ENCODE assay signal across 13 cellular contexts in the genomic region with DNA sequence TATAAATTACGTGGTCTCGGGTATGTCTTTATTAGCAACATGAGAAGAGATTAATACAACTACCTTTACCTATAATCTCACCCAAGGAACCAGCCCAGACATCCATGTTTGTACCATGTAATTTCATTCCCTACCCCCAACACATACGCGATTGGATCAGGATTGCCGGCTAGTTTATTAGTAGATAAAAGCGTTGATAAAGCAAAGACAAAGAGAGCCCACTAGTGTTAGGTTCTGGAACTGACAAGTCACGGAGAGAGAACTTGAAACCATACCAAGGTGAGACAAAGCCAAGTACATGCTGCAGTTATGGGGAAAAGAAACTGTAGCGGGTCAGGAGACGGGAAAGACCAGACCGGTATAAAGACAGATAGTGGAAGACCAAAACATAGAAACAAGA. TPM values are rescaled to one million over a fixed set of nuclear protein-coding genes. Genes with fewer than 3 reads are reported as not detected.
A peak's percentile ranks its signal among the peaks of the same experiment; 100 is the strongest.
DNase-seq lines count a peak whose midpoint lies in the region; ATAC-seq and TF ChIP-seq lines count a peak whose summit lies in the region.
"Had no signal": no experiment of that assay in that cellular context is flagged by ENCODE, and none has a peak within 500 bp of the region (broad histone marks: within the 10 kb centered on the region; RNA-seq: fewer than 3 reads in every experiment).

No MANE protein-coding gene starts in this region.

- intact Hi-C loops in body of pancreas (cut with DNase I), result no loop called here

- H3K4me2 ChIP-seq in mesendoderm (ENCODE audit: low read length), result no peak overlapping the region

- H2AK5ac ChIP-seq in mesendoderm (ENCODE audit: low read length), result no peak overlapping the region

- ATAC-seq in body of pancreas, result peak; percentile 47
- ATAC-seq: activated CD8-positive, alpha-beta T cell treated with anti-CD3 and anti-CD28 coated beads, Interleukin-2, amount 10 ng/mL, durations not matched to agents 7 days and 5 days; activated naive CD8-positive, alpha-beta T cell treated with anti-CD3 and anti-CD28 coated beads, Interleukin-2, amount 50 U/mL, for 24 hours; left cardiac atrium had no signal

- H3K79me1 ChIP-seq in mesendoderm (ENCODE audit: low read length), result no peaks in the 10 kb centered on the region

- H3K9ac ChIP-seq in mesendoderm (ENCODE audit: low read length), result no peak overlapping the region

- no peak overlapping the region for H2BK120ac ChIP-seq in mesendoderm (ENCODE audit: low read depth, low read length)

- no peaks in the 10 kb centered on the region for H3K79me2 ChIP-seq in mesendoderm (ENCODE audit: control insufficient read depth, insufficient read depth, low read length)

- no peak overlapping the region for H3K18ac ChIP-seq in mesendoderm (ENCODE audit: low read length)

- H3K27ac ChIP-seq in body of pancreas (no peak overlapping the region), mesendoderm (ENCODE audit: low read depth, low read length) (no peak overlapping the region)
- H3K27ac ChIP-seq: stomach had no signal

- no peaks in the 10 kb centered on the region for H3K9me3 ChIP-seq in body of pancreas
- H3K9me3 ChIP-seq: stomach had no signal

- TF ChIP-seq CTCF in GM06990 (IDR thresholded peaks at IDR 0.05; ENCODE audit: insufficient read depth, low read length, poor library complexity, severe bottlenecking) (peak; percentile 52), body of pancreas (IDR thresholded peaks at IDR 0.05) (peak in 2 of 7 experiments; percentile 11 to 25)

- no peak for DNase-seq in GM06990 (ENCODE audit: extremely low read depth, insufficient read length)
- peak; percentile 29 for DNase-seq in KBM-7
- no peak for DNase-seq in body of pancreas
- peak; percentile 53 for DNase-seq in mesendoderm
- DNase-seq in COLO829 (ENCODE audit: low spot score), result no peak
- DNase-seq in NCI-H2196 (lab: John Stamatoyannopoulos, UW; ENCODE audit: unreplicated experiment), result no peak
- no peak for DNase-seq in effector CD4-positive, alpha-beta T cell
- no peak for DNase-seq in NCI-H510A (lab: John Stamatoyannopoulos, UW)
- DNase-seq: activated CD8-positive, alpha-beta T cell treated with anti-CD3 and anti-CD28 coated beads, Interleukin-2, amount 10 ng/mL, durations not matched to agents 7 days and 5 days; activated naive CD8-positive, alpha-beta T cell treated with anti-CD3 and anti-CD28 coated beads, Interleukin-2, amount 50 U/mL, for 24 hours; left cardiac atrium; NCI-H2081; stomach had no signal

- H3K4me1 ChIP-seq in body of pancreas (no peaks in the 10 kb centered on the region), mesendoderm (ENCODE audit: control insufficient read depth, low read depth, low read length) (no peaks in the 10 kb centered on the region)

- H3K27me3 ChIP-seq in GM06990 (replicated peaks; ENCODE audit: control insufficient read depth, insufficient read depth, low read length), result no peaks in the 10 kb centered on the region
- no peaks in the 10 kb centered on the region for H3K27me3 ChIP-seq in body of pancreas
- H3K27me3 ChIP-seq in mesendoderm (ENCODE audit: insufficient read depth, low read length, poor library complexity), result no peaks in the 10 kb centered on the region
- H3K27me3 ChIP-seq: stomach had no signal

- no peak overlapping the region for H4K5ac ChIP-seq in mesendoderm (ENCODE audit: low read length)

- H3K4ac ChIP-seq in mesendoderm (ENCODE audit: low read depth, low read length), result no peak overlapping the region

- H3K36me3 ChIP-seq in GM06990 (ENCODE audit: control insufficient read depth, insufficient read depth, low read length), result no peaks in the 10 kb centered on the region
- H3K36me3 ChIP-seq in body of pancreas (replicated peaks in 1 of 2; ENCODE audit: insufficient read depth in 1 of 2, low read depth in 2 of 2), result no peaks in the 10 kb centered on the region
- no peaks in the 10 kb centered on the region for H3K36me3 ChIP-seq in mesendoderm (ENCODE audit: control insufficient read depth, insufficient read depth, low read length)
- H3K36me3 ChIP-seq: stomach had no signal

- H3K4me3 ChIP-seq in GM06990 (replicated peaks; ENCODE audit: low read depth, low read length) (no peak overlapping the region), body of pancreas (no peak overlapping the region), mesendoderm (ENCODE audit: low read length) (no peak overlapping the region)
- H3K4me3 ChIP-seq: stomach had no signal

- in situ Hi-C loops in KBM-7 (cut with MboI; ENCODE audit: low pct_unique_long_range_greater_than_20kb, low sequenced_read_pairs), result no loop called here

- H3K23ac ChIP-seq in mesendoderm (ENCODE audit: low read length), result no peak overlapping the region

- no peak overlapping the region for H3K56ac ChIP-seq in mesendoderm (ENCODE audit: low read length)

- H2BK5ac ChIP-seq in mesendoderm (ENCODE audit: low read length), result no peak overlapping the region

- no peak for TF ChIP-seq POLR2A in body of pancreas (IDR thresholded peaks at IDR 0.05)

- no peak overlapping the region for H4K8ac ChIP-seq in mesendoderm (ENCODE audit: low read depth, low read length)

- H2BK15ac ChIP-seq in mesendoderm (replicated peaks; ENCODE audit: low read depth), result no peak overlapping the region

- 67 to 71% methylated on average over 10 of the region's 10 CpGs for WGBS in body of pancreas, 2 donors
- no CpG with 5 or more reads among the region's 10 CpGs for WGBS in mesendoderm (ENCODE audit: extremely low coverage, insufficient coverage, low lambda C conversion rate)

RNA-seq across cellular contexts. Expression of a gene that starts 37.4 kb away (rescaled TPM):
- total RNA-seq in body of pancreas, result 10 to 100 TPM; 19.4 to 29.3 TPM
- 16.8 TPM for polyA plus RNA-seq in mesendoderm (2013, experiment 1 of 2)
- 17.0 TPM for polyA plus RNA-seq in mesendoderm (2013, experiment 2 of 2)

Comparison
In these comparisons a context has a peak if more than half of its experiments do, and no peak if none do; other contexts are left out.
1. DNase-seq: peak in KBM-7 (single experiment) and mesendoderm (single experiment); none in GM06990 (single experiment), body of pancreas (0 of 4), COLO829 (single experiment), NCI-H2196 (single experiment), effector CD4-positive, alpha-beta T cell (single experiment) and NCI-H510A (single experiment).